ENCODE assay signal across 10 cellular contexts in the genomic region with DNA sequence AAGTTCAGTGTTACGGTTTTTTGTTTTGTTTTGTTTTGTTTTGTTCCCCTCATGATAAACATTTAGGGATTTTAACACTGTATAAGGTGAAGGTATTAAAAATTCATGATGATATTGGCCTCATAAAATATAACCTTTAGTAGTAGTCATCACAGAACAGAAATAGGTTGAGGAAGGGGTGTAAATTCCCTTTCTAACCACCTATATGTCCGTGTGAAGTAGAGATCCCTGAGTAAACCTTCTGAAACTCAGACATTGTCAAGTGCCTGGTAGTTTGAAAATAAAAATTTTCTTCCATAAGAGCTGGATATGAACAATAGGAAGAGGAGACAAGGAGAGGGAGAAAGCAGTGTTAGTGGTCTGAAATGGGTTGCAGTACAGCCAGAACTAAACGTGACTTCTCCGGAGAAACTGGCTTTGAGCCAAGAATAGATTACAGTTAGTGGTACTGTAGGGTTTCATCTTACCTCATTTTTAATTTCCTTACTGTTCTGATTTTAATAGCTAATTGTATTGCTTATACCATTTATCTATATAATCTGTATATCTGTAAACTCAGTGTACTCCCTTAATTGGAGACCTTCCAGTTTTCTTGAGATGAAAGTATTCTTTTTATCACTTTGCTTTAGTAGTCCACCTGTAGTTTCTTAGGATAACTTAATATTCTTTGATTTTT. TPM values are rescaled to one million over a fixed set of nuclear protein-coding genes. Genes with fewer than 3 reads are reported as not detected.
A peak's percentile ranks its signal among the peaks of the same experiment; 100 is the strongest.
DNase-seq lines count a peak whose midpoint lies in the region; ATAC-seq and TF ChIP-seq lines count a peak whose summit lies in the region.
"Had no signal": no experiment of that assay in that cellular context is flagged by ENCODE, and none has a peak within 500 bp of the region (broad histone marks: within the 10 kb centered on the region; RNA-seq: fewer than 3 reads in every experiment).

No MANE protein-coding gene starts in this region.

- H3K9me3 ChIP-seq in left lung: no peaks in the 10 kb centered on the region
- H3K9me3 ChIP-seq in esophagus muscularis mucosa: no peaks in the 10 kb centered on the region
- H3K9me3 ChIP-seq: colonic mucosa had no signal

- peaks cover 63 to 70% (median 69%) of the 10 kb centered on the region in 3 donors for H3K4me1 Mint-ChIP-seq in T-cell
- H3K4me1 Mint-ChIP-seq: WTC11 had no signal

- H3K27ac Mint-ChIP-seq in T-cell: peak overlapping the region; percentile 47 to 50
- H3K27ac Mint-ChIP-seq: WTC11 had no signal

- peak in 2 of 4 experiments; percentile 24 to 39 for ATAC-seq in T-cell (replicated peaks in 1 of 4)
- ATAC-seq in left lung: peak; percentile 30
- ATAC-seq: WTC11 had no signal

- H3K27me3 ChIP-seq in left lung (no peaks in the 10 kb centered on the region), esophagus muscularis mucosa (no peaks in the 10 kb centered on the region)
- H3K27me3 ChIP-seq: colonic mucosa had no signal

- TF ChIP-seq EP300 in esophagus muscularis mucosa (IDR thresholded peaks at IDR 0.05): no peak

- H3K4me3 ChIP-seq in left lung (no peak overlapping the region), esophagus muscularis mucosa (no peak overlapping the region)
- H3K4me3 ChIP-seq: colonic mucosa had no signal

- no peak for TF ChIP-seq CTCF in left lung (IDR thresholded peaks at IDR 0.05)
- no peak for TF ChIP-seq CTCF in esophagus muscularis mucosa (IDR thresholded peaks at IDR 0.05)

- peaks cover 30% of the 10 kb centered on the region for H3K36me3 Mint-ChIP-seq in T-cell

- H3K4me3 Mint-ChIP-seq in T-cell: peak overlapping the region; percentile 32 to 58 (median 34)
- H3K4me3 Mint-ChIP-seq: WTC11 had no signal

- no peaks in the 10 kb centered on the region for H3K9me3 Mint-ChIP-seq in T-cell
- H3K9me3 Mint-ChIP-seq: WTC11 had no signal

- DNase-seq in DMS153 (lab: John Stamatoyannopoulos, UW): peak; percentile 13
- DNase-seq in MV-4-11 (lab: John Stamatoyannopoulos, UW): peak; percentile 54
- no peak for DNase-seq in T-cell
- DNase-seq in left lung: no peak
- no peak for DNase-seq in esophagus muscularis mucosa (ENCODE audit: extremely low spot score)
- no peak for DNase-seq in NCI-H1694 (lab: John Stamatoyannopoulos, UW)
- DNase-seq in pons (ENCODE audit: low spot score): no peak
- no peak for DNase-seq in GF-D8 (lab: John Stamatoyannopoulos, UW)
- DNase-seq: colonic mucosa had no signal

- CTCF ChIA-PET in T-cell (lab: Charles Lee): interaction anchor here (0.5 to 1.7 kb wide), 3 partner anchors 8 to 401 kb away, joined by 4 to 5 read pairs (median 4); no protein-coding TSS in a partner anchor

- intact Hi-C loops in left lung (cut with DNase I): no loop called here
- intact Hi-C loops in esophagus muscularis mucosa (cut with DNase I): no loop called here

- H3K4me1 ChIP-seq in left lung: peaks cover 13 to 81% of the 10 kb centered on the region in 2 donors
- peaks cover 29 to 64% (median 56%) of the 10 kb centered on the region in 4 donors for H3K4me1 ChIP-seq in esophagus muscularis mucosa

- WGBS in esophagus muscularis mucosa: 44% methylated on average over 4 of the region's 4 CpGs

- POLR2A ChIA-PET in T-cell (lab: Charles Lee): interaction anchor here in 1 of 2 donors (0.6 kb wide), 1 partner anchor 284 kb away, joined by 3 read pairs; the partner anchor contains the start of gene DNAJC25

- no peak for TF ChIP-seq POLR2A in esophagus muscularis mucosa (IDR thresholded peaks at IDR 0.05; ENCODE audit: low read depth)

- H3K36me3 ChIP-seq in left lung: peaks cover 0 to 33% of the 10 kb centered on the region in 2 donors
- H3K36me3 ChIP-seq in esophagus muscularis mucosa: peaks cover 0 to 23% (median 4%) of the 10 kb centered on the region in 4 donors

- H3K27me3 Mint-ChIP-seq in T-cell: no peaks in the 10 kb centered on the region

- H3K27ac ChIP-seq in left lung (peak overlapping the region in 1 of 2 donors; percentile 51), esophagus muscularis mucosa (replicated peaks in 1 of 4) (no peak overlapping the region)
- H3K27ac ChIP-seq: colonic mucosa had no signal

RNA-seq across cellular contexts. Expression of gene UGCG, which starts 18.3 kb away (rescaled TPM):
- total RNA-seq in T-cell (10 to 100 TPM; 20.1 to 41.6 (median 24.1) TPM), left lung (10 to 100 TPM; 29.0 to 42.1 TPM), esophagus muscularis mucosa (10 to 100 TPM; 24.5 to 87.8 (median 33.5) TPM)

Comparison
In these comparisons a context has a peak if more than half of its experiments do, and no peak if none do; other contexts are left out.
1. DNase-seq: peak in DMS153 (single experiment) and MV-4-11 (single experiment); none in T-cell (0 of 34), left lung (0 of 2), esophagus muscularis mucosa (single experiment), NCI-H1694 (single experiment), pons (single experiment) and GF-D8 (single experiment).